Comparison of ENCODE assay signal across 28 cellular contexts in the genomic region with DNA sequence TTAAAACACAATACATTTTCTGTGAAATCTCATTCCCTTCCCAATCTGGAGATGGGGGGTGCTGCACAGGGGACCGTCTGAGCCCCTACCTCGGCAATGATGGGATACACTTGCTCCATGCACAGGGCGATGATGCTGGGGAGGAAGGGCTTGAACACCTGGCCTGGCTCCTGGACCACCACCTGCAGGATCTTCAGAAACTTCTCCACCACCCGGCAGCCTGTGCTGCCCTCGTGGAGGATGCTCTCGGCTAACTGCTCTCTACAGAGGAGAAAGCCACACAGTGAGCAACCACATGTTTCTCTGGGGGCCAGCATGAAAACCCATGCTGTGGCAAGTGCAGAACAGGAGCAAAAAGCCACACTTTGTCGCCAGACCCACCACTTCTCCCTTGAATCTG. TPM values are rescaled to one million over a fixed set of nuclear protein-coding genes. Genes with fewer than 3 reads are reported as not detected.
DNase-seq lines count a peak whose midpoint lies in the region; ATAC-seq, FAIRE-seq and TF ChIP-seq lines count a peak whose summit lies in the region.
"Had no signal": no experiment of that assay in that cellular context is flagged by ENCODE, and none has a peak within 500 bp of the region (broad histone marks: within the 10 kb centered on the region; RNA-seq: fewer than 3 reads in every experiment).

No MANE protein-coding gene starts in this region.

- TF ChIP-seq POLR2A in HepG2 (IDR thresholded peaks at IDR 0.05; ENCODE audit: insufficient read depth in 1 of 2, low read depth in 2 of 2, low read length in 2 of 2), result no peak

- no peaks in the 10 kb centered on the region for H3K9me3 Mint-ChIP-seq in activated T-helper 17 cell treated with anti-CD3 and anti-CD28 coated beads, Interleukin-2, amount 50 U/mL, for 72 hours
- H3K9me3 Mint-ChIP-seq: CD4-positive, CD25-positive, alpha-beta regulatory T cell had no signal

- H3K27ac ChIP-seq in liver (ENCODE audit: low read depth in 1 of 2, low read length in 2 of 2), result peak overlapping the region; percentile 43 to 55
- no peak overlapping the region for H3K27ac ChIP-seq in HepG2 (ENCODE audit: extremely low read length, insufficient read depth, low read length)
- H3K27ac ChIP-seq in neutrophil, result peak overlapping the region; percentile 22
- no peak overlapping the region for H3K27ac ChIP-seq in upper lobe of right lung
- H3K27ac ChIP-seq: BLaER1, HL-60, PC-9, SJSA1 had no signal

- no peak for DNase-seq in HepG2 (ENCODE audit: low spot score)
- peak; percentile 40 for DNase-seq in upper lobe of right lung
- DNase-seq in stimulated activated CD4-positive, alpha-beta T cell treated with anti-CD3 and anti-CD28 coated beads, Interleukin-4, amount 100 ng/mL, for 4 hours, result no peak
- DNase-seq: CD4-positive, CD25-positive, alpha-beta regulatory T cell; HCEC 1CT; Karpas-422; NCI-H1092; NCI-H1436 treated with DMSO at 0.1 percent for 48 hours; NCI-H1930; NCI-H2107; NCI-H524 treated with DMSO at 0.1 percent for 48 hours; NCI-H82; PC-9; Right ventricle myocardium superior; RPMI8226 had no signal

- H3K4me1 ChIP-seq in liver (ENCODE audit: control insufficient read depth in 4 of 4, insufficient read depth in 4 of 4, low read length in 3 of 4) (peaks cover 5 to 31% (median 28%) of the 10 kb centered on the region in 4 donors), HepG2 (ENCODE audit: insufficient read depth, low read length) (no peaks in the 10 kb centered on the region), neutrophil (ENCODE audit: control insufficient read depth in 1 of 2, insufficient read depth in 1 of 2, low read depth in 1 of 2, low read length in 1 of 2) (peaks cover 25 to 26% of the 10 kb centered on the region in 2 experiments), upper lobe of right lung (no peaks in the 10 kb centered on the region)
- H3K4me1 ChIP-seq: BLaER1, SJSA1 had no signal

- no TSS peak for BruUV-seq in HepG2 (replicated peaks; lab: Mats Ljungman, UMichigan)

- intact Hi-C loops in HepG2 (cut with micrococcal nuclease; ENCODE audit: unreplicated experiment) (no loop called here), upper lobe of right lung (cut with DNase I) (no loop called here)

- peaks cover 100% of the 10 kb centered on the region for H3K36me3 Mint-ChIP-seq in activated T-helper 17 cell treated with anti-CD3 and anti-CD28 coated beads, Interleukin-2, amount 50 U/mL, for 72 hours (ENCODE audit: low read depth)

- H3K36me3 ChIP-seq in liver (ENCODE audit: control insufficient read depth in 4 of 4, insufficient read depth in 3 of 4, low read depth in 1 of 4, low read length in 3 of 4) (peaks cover 10 to 60% (median 49%) of the 10 kb centered on the region in 4 donors), HepG2 (replicated peaks in 1 of 2; ENCODE audit: control insufficient read depth in 1 of 2, insufficient read depth in 2 of 2, low read length in 2 of 2) (peaks cover 66 to 95% of the 10 kb centered on the region in 2 experiments), neutrophil (peaks cover 100% of the 10 kb centered on the region), upper lobe of right lung (peaks cover 98% of the 10 kb centered on the region)

- no peak for FAIRE-seq in HepG2 (lab: Jason Lieb, UNC)
- FAIRE-seq: A204.1, H1 had no signal

- POLR2A ChIA-PET in HepG2 (lab: Yijun Ruan, JAX), result no interaction called here

- no peaks in the 10 kb centered on the region for H3K27me3 Mint-ChIP-seq in activated T-helper 17 cell treated with anti-CD3 and anti-CD28 coated beads, Interleukin-2, amount 50 U/mL, for 72 hours
- H3K27me3 Mint-ChIP-seq: CD4-positive, CD25-positive, alpha-beta regulatory T cell had no signal

- 93% methylated on average over 7 of the region's 7 CpGs for WGBS in liver
- WGBS in HepG2 (ENCODE audit: low lambda C conversion rate), result 96% methylated on average over 7 of the region's 7 CpGs

- H3K9ac ChIP-seq in liver (ENCODE audit: low read depth in 1 of 2, low read length in 2 of 2) (no peak overlapping the region), HepG2 (ENCODE audit: insufficient read depth, low read depth, low read length) (no peak overlapping the region)
- H3K9ac ChIP-seq: BLaER1 had no signal

- CTCF ChIA-PET in HepG2 (lab: Yijun Ruan, JAX; ENCODE audit: low intra/inter-chr PET ratio, low total read pairs), result no interaction called here

- H3K4me3 Mint-ChIP-seq in activated T-helper 17 cell treated with anti-CD3 and anti-CD28 coated beads, Interleukin-2, amount 50 U/mL, for 72 hours, result no peak overlapping the region
- H3K4me3 Mint-ChIP-seq: CD4-positive, CD25-positive, alpha-beta regulatory T cell had no signal

- H3K9me3 ChIP-seq in liver (ENCODE audit: control insufficient read depth in 4 of 4, low read length in 3 of 4) (no peaks in the 10 kb centered on the region), HepG2 (ENCODE audit: low read length) (no peaks in the 10 kb centered on the region), neutrophil (peaks cover 2% of the 10 kb centered on the region), upper lobe of right lung (no peaks in the 10 kb centered on the region)
- H3K9me3 ChIP-seq: BLaER1, SJSA1 had no signal

- H4K20me1 ChIP-seq in HepG2 (ENCODE audit: insufficient read depth, low read length), result peaks cover 3% of the 10 kb centered on the region; the same call in 1 of the 2 replicates

- no peaks in the 10 kb centered on the region for H3K79me2 ChIP-seq in HepG2 (ENCODE audit: insufficient read depth, low read length)

- TF ChIP-seq EP300 in HepG2 (IDR thresholded peaks at IDR 0.05; ENCODE audit: low read depth in 2 of 2, low read length in 2 of 2) (no peak), HepG2 (CRISPR knock-in tag; IDR thresholded peaks at IDR 0.05; ENCODE audit: borderline replicate concordance) (no peak)

- no peak for ATAC-seq in HepG2
- no peak for ATAC-seq in activated T-helper 17 cell treated with anti-CD3 and anti-CD28 coated beads, Interleukin-2, amount 50 U/mL, for 72 hours (replicated peaks)
- no peak for ATAC-seq in upper lobe of right lung
- no peak for ATAC-seq in HG02973 (IDR thresholded peaks at IDR 0.05; ENCODE audit: unreplicated experiment)
- no peak for ATAC-seq in HG02870 (IDR thresholded peaks at IDR 0.05; ENCODE audit: unreplicated experiment)

- H3K4me3 ChIP-seq in liver (ENCODE audit: low read depth in 1 of 3, low read length in 3 of 3), result no peak overlapping the region
- no peak overlapping the region for H3K4me3 ChIP-seq in HepG2 (replicated peaks in 1 of 3; ENCODE audit: insufficient read depth in 1 of 3, low read depth in 2 of 3, low read length in 3 of 3)
- H3K4me3 ChIP-seq in neutrophil (ENCODE audit: low read depth in 1 of 2, low read length in 1 of 2), result no peak overlapping the region
- H3K4me3 ChIP-seq in upper lobe of right lung, result no peak overlapping the region
- H3K4me3 ChIP-seq: BLaER1, PC-9, SJSA1 had no signal

- in situ Hi-C loops in HepG2 (cut with HindIII; ENCODE audit: extremely low pct_ligation_motif_present, low pct_unique_long_range_greater_than_20kb), result no loop called here

- H3K27ac Mint-ChIP-seq in activated T-helper 17 cell treated with anti-CD3 and anti-CD28 coated beads, Interleukin-2, amount 50 U/mL, for 72 hours, result peak overlapping the region; percentile 51

- H3K27me3 ChIP-seq in liver (ENCODE audit: control insufficient read depth in 4 of 4, insufficient read depth in 4 of 4, low read length in 3 of 4) (no peaks in the 10 kb centered on the region), HepG2 (ENCODE audit: control insufficient read depth in 1 of 2, insufficient read depth in 2 of 2, low read length in 2 of 2) (no peaks in the 10 kb centered on the region), neutrophil (no peaks in the 10 kb centered on the region), upper lobe of right lung (no peaks in the 10 kb centered on the region)
- H3K27me3 ChIP-seq: BLaER1, SJSA1 had no signal

- peaks cover 11% of the 10 kb centered on the region for H3K4me1 Mint-ChIP-seq in activated T-helper 17 cell treated with anti-CD3 and anti-CD28 coated beads, Interleukin-2, amount 50 U/mL, for 72 hours

- H3K4me2 ChIP-seq in HepG2 (ENCODE audit: low read depth, low read length), result no peak overlapping the region
- H3K4me2 ChIP-seq: BLaER1, PC-9 had no signal

- TF ChIP-seq CTCF in liver (IDR thresholded peaks at IDR 0.05; ENCODE audit: low read depth, low read length, missing input control), result no peak
- TF ChIP-seq CTCF in HepG2 (CRISPR knock-in tag; IDR thresholded peaks at IDR 0.05), result no peak
- no peak for TF ChIP-seq CTCF in neutrophil (IDR thresholded peaks at IDR 0.05)
- no peak for TF ChIP-seq CTCF in upper lobe of right lung (IDR thresholded peaks at IDR 0.05)

- H2AFZ ChIP-seq in HepG2 (ENCODE audit: low read length), result no peak overlapping the region
- H2AFZ ChIP-seq: PC-9 had no signal

- TF ChIP-seq RAD21 in liver (IDR thresholded peaks at IDR 0.05), result no peak
- TF ChIP-seq RAD21 in HepG2 (CRISPR knock-in tag; IDR thresholded peaks at IDR 0.05), result no peak

TF ChIP-seq in liver, 16 proteins besides CTCF, POLR2A, EP300 and RAD21 (continues in another document):
- TF ChIP-seq EGR1 (IDR thresholded peaks at IDR 0.05; ENCODE audit: low read depth in 2 of 2), result no peak

TF ChIP-seq in HepG2, 621 proteins besides CTCF, POLR2A, EP300 and RAD21 (continues in another document):
- no peak for TF ChIP-seq ZNF143 (CRISPR knock-in tag; IDR thresholded peaks at IDR 0.05)

RNA-seq across cellular contexts. Expression of a gene that starts 42.4 kb away (rescaled TPM):
- total RNA-seq in liver (not detected), HepG2 (2016; rRNA removed; fragmentation: Illumina TruSeq; extraction: Trizol) (not detected in 2 replicates), upper lobe of right lung (1.6 TPM)
- polyA plus RNA-seq in liver (not detected), HepG2 (2011; rRNA removed) (not detected in 2 replicates)
- total RNA-seq in HepG2 (2016; cell fraction: cytosol; rRNA removed; fragmentation: Illumina TruSeq; extraction: Trizol; ENCODE audit: low read depth), result not detected in 2 replicates
- total RNA-seq in HepG2 (2016; cell fraction: insoluble cytoplasmic fraction; rRNA removed; fragmentation: Illumina TruSeq; extraction: Trizol), result not detected in 2 replicates
- total RNA-seq in HepG2 (2016; cell fraction: membrane; rRNA removed; fragmentation: Illumina TruSeq; extraction: Trizol), result not detected in 2 replicates
- not detected in 2 replicates for total RNA-seq in HepG2 (2016; cell fraction: nucleus; rRNA removed; fragmentation: Illumina TruSeq; extraction: Trizol)
- polyA plus RNA-seq in HepG2 (2011; cell fraction: cytosol; rRNA removed), result not detected in 2 replicates
- not detected in 2 replicates for polyA plus RNA-seq in HepG2 (2011; cell fraction: nucleus; rRNA removed)
- not detected in 2 replicates for polyA plus RNA-seq in HepG2 (2012)
- not detected in 2 replicates for polyA plus RNA-seq in HepG2 (2016; cell fraction: cytosol; fragmentation: Illumina TruSeq; extraction: Trizol; ENCODE audit: low read depth)
- polyA plus RNA-seq in HepG2 (2016; cell fraction: insoluble cytoplasmic fraction; fragmentation: Illumina TruSeq; extraction: Trizol; ENCODE audit: low read depth), result not detected in 2 replicates
- polyA plus RNA-seq in HepG2 (2016; cell fraction: membrane; fragmentation: Illumina TruSeq; extraction: Trizol; ENCODE audit: low read depth), result not detected in 2 replicates
- not detected in 2 replicates for polyA plus RNA-seq in HepG2 (2016; cell fraction: nucleus; fragmentation: Illumina TruSeq; extraction: Trizol; ENCODE audit: insufficient read depth, low read depth)
- polyA minus RNA-seq in HepG2 (2011; rRNA and poly(A)+ RNA removed; ENCODE audit: low replicate concordance), result not detected in 2 replicates
- polyA minus RNA-seq in HepG2 (2011; cell fraction: cytosol; rRNA and poly(A)+ RNA removed), result not detected in 2 replicates
- not detected in 2 replicates for polyA minus RNA-seq in HepG2 (2011; cell fraction: nucleus; rRNA and poly(A)+ RNA removed)
- total RNA-seq in activated T-helper 17 cell treated with anti-CD3 and anti-CD28 coated beads, Interleukin-2, amount 50 U/mL, for 72 hours, result under 1 TPM in 1 of 2 donors, not detected in 1; 0.29 TPM
- total RNA-seq: CD4-positive, CD25-positive, alpha-beta regulatory T cell; Daoy; G401; PC-9; Right ventricle myocardium superior; SJSA1 had no signal
- polyA plus RNA-seq: AG04450 had no signal

Comparison
In these comparisons a context has a peak if more than half of its experiments do, and no peak if none do; other contexts are left out.
1. H3K27ac ChIP-seq: peak in liver (2 of 2) and neutrophil (single experiment); none in HepG2 (single experiment) and upper lobe of right lung (single experiment).